In genomic region chr16:71848622-71849021, GRCh38 we compare ENCODE assay signal across 31 cellular contexts. TPM values are rescaled to one million over a fixed set of nuclear protein-coding genes. Genes with fewer than 3 reads are reported as not detected.
DNase-seq lines count a peak whose midpoint lies in the region; ATAC-seq, FAIRE-seq and TF ChIP-seq lines count a peak whose summit lies in the region.
"Had no signal": no experiment of that assay in that cellular context is flagged by ENCODE, and none has a peak within 500 bp of the region (broad histone marks: within the 10 kb centered on the region; RNA-seq: fewer than 3 reads in every experiment).

No MANE protein-coding gene starts in this region.

- H3K36me3 ChIP-seq in K562 (ENCODE audit: control insufficient read depth, insufficient read depth, low read length) (peaks cover 54% of the 10 kb centered on the region), vagina (peaks cover 0 to 26% of the 10 kb centered on the region in 2 donors)
- H3K36me3 ChIP-seq: SJCRH30 had no signal

- H4K20me1 ChIP-seq in K562 (replicated peaks; ENCODE audit: control insufficient read depth, insufficient read depth, low read length) = peaks cover 2% of the 10 kb centered on the region

- no peak overlapping the region for H3K4me3 ChIP-seq in K562
- no peak overlapping the region for H3K4me3 ChIP-seq in vagina
- H3K4me3 ChIP-seq in dorsolateral prefrontal cortex = no peak overlapping the region
- H3K4me3 ChIP-seq: A549; BLaER1 treated with 17β-estradiol and CSF1 and Interleukin-3, amounts not matched to agents 10 nM and 100 nM; HAP-1; PC-9; SJCRH30 had no signal

- H3K79me2 ChIP-seq in K562 (ENCODE audit: control insufficient read depth, insufficient read depth, low read length) = peaks cover 23% of the 10 kb centered on the region

- H3K9me3 ChIP-seq in K562 (replicated peaks; ENCODE audit: control insufficient read depth, insufficient read depth, low read depth, low read length) (no peaks in the 10 kb centered on the region), vagina (no peaks in the 10 kb centered on the region)
- H3K9me3 ChIP-seq: A549; BLaER1 treated with 17β-estradiol and CSF1 and Interleukin-3, amounts not matched to agents 10 nM and 100 nM; Caco-2; HAP-1; SJCRH30 had no signal

- TF ChIP-seq CTCF in K562 (IDR thresholded peaks at IDR 0.05 in 2 of 3, conservative IDR thresholded peaks at IDR 0.05 in 1 of 3; ENCODE audit: insufficient read depth in 2 of 3, low read depth in 1 of 3, low read length in 3 of 3) = no peak
- no peak for TF ChIP-seq CTCF in nephron (IDR thresholded peaks at IDR 0.05; ENCODE audit: unreplicated experiment in 3 of 3)
- TF ChIP-seq CTCF in vagina (IDR thresholded peaks at IDR 0.05) = no peak
- TF ChIP-seq CTCF in dorsolateral prefrontal cortex (IDR thresholded peaks at IDR 0.05 in 54 of 56, conservative IDR thresholded peaks at IDR 0.05 in 2 of 56; ENCODE audit: low read depth in 1 of 56, partially characterized antibody in 56 of 56) = no peak

- intact Hi-C loops in K562 (cut with micrococcal nuclease) (loop anchor here (5.0 kb wide), 1 partner anchor 41 kb away; the partner anchor contains the start of gene AP1G1), vagina (cut with DNase I) (no loop called here), dorsolateral prefrontal cortex (cut with DNase I) (loop anchor here (5.0 kb wide), 2 partner anchors 34 to 49 kb away; partner anchors contain the start of genes ZNF821 (in 2 of the 2) and IST1 (in 1 of the 2))

- peaks cover 74% of the 10 kb centered on the region for H3K4me1 Mint-ChIP-seq in activated T-cell treated with anti-CD3 and anti-CD28 coated beads, Interleukin-2, amount 50 U/mL, for 72 hours (ENCODE audit: low read depth)
- H3K4me1 Mint-ChIP-seq in IgD-negative memory B cell (peaks cover 33 to 55% (median 41%) of the 10 kb centered on the region in 3 donors), nephron (peaks cover 15% of the 10 kb centered on the region)

- CTCF ChIA-PET in K562 (lab: Yijun Ruan, JAX; ENCODE audit: low intra/inter-chr PET ratio) = no interaction called here

- H3K27me3 Mint-ChIP-seq in activated T-cell treated with anti-CD3 and anti-CD28 coated beads, Interleukin-2, amount 50 U/mL, for 72 hours (ENCODE audit: low read depth) = no peaks in the 10 kb centered on the region
- H3K27me3 Mint-ChIP-seq in IgD-negative memory B cell (no peaks in the 10 kb centered on the region), nephron (ENCODE audit: low read depth) (peaks cover 3% of the 10 kb centered on the region)
- H3K27me3 Mint-ChIP-seq: CD4-positive, alpha-beta T cell had no signal

- TF ChIP-seq RAD21 in K562 (CRISPR knock-in tag; conservative IDR thresholded peaks at IDR 0.05 in 1 of 2, IDR thresholded peaks at IDR 0.05 in 1 of 2) = no peak

- no peak for FAIRE-seq in K562 (lab: Jason Lieb, UNC)
- FAIRE-seq: A549, GM12892 had no signal

- ATAC-seq in activated T-cell treated with anti-CD3 and anti-CD28 coated beads, Interleukin-2, amount 50 U/mL, for 72 hours (replicated peaks in 1 of 2) = no peak
- ATAC-seq in K562 = no peak
- no peak for ATAC-seq in HG02678 (IDR thresholded peaks at IDR 0.05; ENCODE audit: unreplicated experiment)
- ATAC-seq: A549, Right ventricle myocardium inferior, SK-N-SH treated with all-trans-retinoic acid at 6 μM for 48 hours had no signal

- no peak overlapping the region for H3K4me2 ChIP-seq in K562 (ENCODE audit: insufficient read depth, low read length)
- H3K4me2 ChIP-seq: A549, PC-9 had no signal

- no peak for TF ChIP-seq POLR2A in K562 (conservative IDR thresholded peaks at IDR 0.05)
- no peak for TF ChIP-seq POLR2A in vagina (IDR thresholded peaks at IDR 0.05)

- H3K27ac Mint-ChIP-seq in activated T-cell treated with anti-CD3 and anti-CD28 coated beads, Interleukin-2, amount 50 U/mL, for 72 hours = peak overlapping the region; percentile 92
- H3K27ac Mint-ChIP-seq in IgD-negative memory B cell (peak overlapping the region in 1 of 3 donors; percentile 100), nephron (no peak overlapping the region)

- peaks cover 2% of the 10 kb centered on the region for H3K9me1 ChIP-seq in K562 (ENCODE audit: control insufficient read depth, insufficient read depth, low read length)

- H2AFZ ChIP-seq in K562 (ENCODE audit: low read depth, low read length) = no peak overlapping the region
- H2AFZ ChIP-seq: PC-9 had no signal

- POLR2A ChIA-PET in K562 (lab: Yijun Ruan, JAX) = interaction anchor here (0.7 kb wide), 1 partner anchor 24 kb away, joined by 3 read pairs; no protein-coding TSS in a partner anchor

- peaks cover 0 to 10% of the 10 kb centered on the region in 2 experiments; a peak in 2 of 5 replicates for H3K4me1 ChIP-seq in K562 (replicated peaks in 1 of 2; ENCODE audit: control insufficient read depth in 2 of 2, insufficient read depth in 2 of 2, low read length in 2 of 2)
- H3K4me1 ChIP-seq in vagina = peaks cover 16% of the 10 kb centered on the region
- H3K4me1 ChIP-seq: SJCRH30 had no signal

- no peak for TF ChIP-seq EP300 in K562 (IDR thresholded peaks at IDR 0.05; ENCODE audit: low read length)

- no TSS peak for BruUV-seq in K562 (replicated peaks; lab: Mats Ljungman, UMichigan)

- H3K9me3 Mint-ChIP-seq in activated T-cell treated with anti-CD3 and anti-CD28 coated beads, Interleukin-2, amount 50 U/mL, for 72 hours = no peaks in the 10 kb centered on the region
- H3K9me3 Mint-ChIP-seq in IgD-negative memory B cell (no peaks in the 10 kb centered on the region), nephron (no peaks in the 10 kb centered on the region)
- H3K9me3 Mint-ChIP-seq: CD4-positive, alpha-beta T cell had no signal

- H3K27ac ChIP-seq in K562 (ENCODE audit: extremely low read depth, low read depth, low read length) = no peak overlapping the region
- H3K27ac ChIP-seq in vagina = no peak overlapping the region
- H3K27ac ChIP-seq in dorsolateral prefrontal cortex = no peak overlapping the region
- H3K27ac ChIP-seq: A549; BLaER1 treated with 17β-estradiol and CSF1 and Interleukin-3, amounts not matched to agents 10 nM and 100 nM; HL-60; PC-9; SJCRH30 had no signal

- in situ Hi-C loops in K562 (cut with MboI) = no loop called here

- 95% methylated on average over 6 of the region's 6 CpGs for WGBS in K562 (ENCODE audit: insufficient coverage, low coverage, missing lambda C conversion rate)

- H3K36me3 Mint-ChIP-seq in activated T-cell treated with anti-CD3 and anti-CD28 coated beads, Interleukin-2, amount 50 U/mL, for 72 hours (ENCODE audit: insufficient read depth in 2 of 2) = peaks cover 13 to 18% of the 10 kb centered on the region in 2 donors
- H3K36me3 Mint-ChIP-seq in IgD-negative memory B cell = peaks cover 5% of the 10 kb centered on the region
- peaks cover 30% of the 10 kb centered on the region for H3K36me3 Mint-ChIP-seq in nephron (ENCODE audit: low read depth)

- no peak for DNase-seq in activated T-cell treated with anti-CD3 and anti-CD28 coated beads, Interleukin-2, amount 50 U/mL, for 72 hours
- DNase-seq in activated T-cell treated with anti-CD3 and anti-CD28 coated beads for 4 hours (no peak), K562 (ENCODE audit: extremely low read depth in 1 of 4, low spot score in 3 of 4) (no peak), vagina (ENCODE audit: extremely low spot score in 2 of 2) (no peak), dorsolateral prefrontal cortex (no peak)
- DNase-seq: AML-193; Caco-2; CD4-positive, alpha-beta T cell; DMS79; GF-D8; GOT3; Kasumi-1; NCI-H1105 treated with DMSO at 0.1 percent for 48 hours; NCI-H146; NCI-H1930; NCI-H2107; NCI-H524 treated with DMSO at 0.1 percent for 48 hours; NCI-H774; NK-92 treated with Interleukin-12 subunit alpha and Interleukin-12 subunit beta, amount 100 ng/mL, for 24 hours; PC-9; SJCRH30 had no signal

- H3K4me3 Mint-ChIP-seq in activated T-cell treated with anti-CD3 and anti-CD28 coated beads, Interleukin-2, amount 50 U/mL, for 72 hours = no peak overlapping the region
- peak overlapping the region; percentile 22 to 99 (median 32) for H3K4me3 Mint-ChIP-seq in IgD-negative memory B cell
- H3K4me3 Mint-ChIP-seq in nephron = peak overlapping the region in 2 of 3 experiments; percentile 9 to 19

- no peak overlapping the region for H3K9ac ChIP-seq in K562 (ENCODE audit: insufficient read depth in 1 of 2, low read depth in 2 of 2, low read length in 2 of 2)

- H3K27me3 ChIP-seq in K562 (ENCODE audit: control insufficient read depth in 2 of 2, insufficient read depth in 2 of 2, low read length in 2 of 2) = no peaks in the 10 kb centered on the region
- H3K27me3 ChIP-seq in vagina = no peaks in the 10 kb centered on the region
- no peaks in the 10 kb centered on the region for H3K27me3 ChIP-seq in dorsolateral prefrontal cortex
- H3K27me3 ChIP-seq: BLaER1 treated with 17β-estradiol and CSF1 and Interleukin-3, amounts not matched to agents 10 nM and 100 nM; SJCRH30 had no signal

RNA-seq across cellular contexts. Expression of gene ATXN1L, which starts 2.8 kb away (rescaled TPM):
- total RNA-seq in activated T-cell treated with anti-CD3 and anti-CD28 coated beads, Interleukin-2, amount 50 U/mL, for 72 hours = 10 to 100 TPM; 21.7 to 25.8 TPM
- polyA plus RNA-seq in IgD-negative memory B cell = 5.4 TPM
- total RNA-seq in K562 (2011; cell fraction: chromatin; rRNA removed; ENCODE audit: low replicate concordance) = 29.1 and 29.4 TPM in 2 replicates
- 18.2 and 22.7 TPM in 2 replicates for total RNA-seq in K562 (2011; cell fraction: nucleolus; rRNA removed)
- total RNA-seq in K562 (2011; cell fraction: nucleoplasm; rRNA removed) = 24.7 and 32.0 TPM in 2 replicates
- total RNA-seq in K562 (2014; rRNA removed) = 5.4 and 5.7 TPM in 2 replicates
- total RNA-seq in K562 (2014; rRNA removed; fragmentation: Illumina TruSeq; extraction: Trizol) = 8.2 and 9.1 TPM in 2 replicates
- total RNA-seq in K562 (2015; rRNA removed; fragmentation: Illumina TruSeq; extraction: Trizol) = 8.9 and 9.3 TPM in 2 replicates
- total RNA-seq in K562 (2021) = 10.9 and 11.3 TPM in 2 replicates
- 10.2 and 10.5 TPM in 2 replicates for polyA plus RNA-seq in K562 (2011; rRNA removed)
- polyA plus RNA-seq in K562 (2011; cell fraction: cytosol; rRNA removed) = 7.4 and 10.1 TPM in 2 replicates
- 20.8 and 21.1 TPM in 2 replicates for polyA plus RNA-seq in K562 (2011; cell fraction: nucleus; rRNA removed)
- polyA plus RNA-seq in K562 (2012) = 6.4 and 8.2 TPM in 2 replicates
- polyA plus RNA-seq in K562 (2014; fragmentation: Illumina TruSeq; extraction: Trizol) = 9.0 and 9.7 TPM in 2 replicates
- 1 to 10 TPM; 1.4 to 2.4 TPM for polyA plus RNA-seq in K562 (2014; fragmentation: Nextera tagmentation; extraction: Ambion mirVana)
- 8.3 and 10.6 TPM in 2 replicates for polyA plus RNA-seq in K562 (2014; rRNA removed)
- 12.6 and 13.2 TPM in 2 replicates for polyA minus RNA-seq in K562 (2011; rRNA and poly(A)+ RNA removed)
- 4.0 and 4.6 TPM in 2 replicates for polyA minus RNA-seq in K562 (2011; cell fraction: cytosol; rRNA and poly(A)+ RNA removed)
- 10.5 and 13.4 TPM in 2 replicates for polyA minus RNA-seq in K562 (2011; cell fraction: nucleus; rRNA and poly(A)+ RNA removed)
- 15.0 TPM for total RNA-seq in vagina
- 10 to 100 TPM; 20.3 to 34.3 (median 26.3) TPM for total RNA-seq in dorsolateral prefrontal cortex

RNA-seq across cellular contexts. Expression of gene ZNF821, which starts 35.4 kb away (rescaled TPM):
- 10 to 100 TPM; 12.7 to 15.4 TPM for total RNA-seq in activated T-cell treated with anti-CD3 and anti-CD28 coated beads, Interleukin-2, amount 50 U/mL, for 72 hours
- polyA plus RNA-seq in IgD-negative memory B cell (34.3 TPM), K562 (2011; rRNA removed) (3.0 and 4.2 TPM in 2 replicates), K562 (2014; fragmentation: Illumina TruSeq; extraction: Trizol) (3.6 and 4.2 TPM in 2 replicates), K562 (2014; fragmentation: Nextera tagmentation; extraction: Ambion mirVana) (under 1 TPM; 0.38 to 0.51 TPM), K562 (2014; rRNA removed) (3.1 and 7.7 TPM in 2 replicates)
- 5.8 and 6.2 TPM in 2 replicates for total RNA-seq in K562 (2011; cell fraction: chromatin; rRNA removed; ENCODE audit: low replicate concordance)
- 5.0 and 7.7 TPM in 2 replicates for total RNA-seq in K562 (2011; cell fraction: nucleolus; rRNA removed)
- 4.9 and 6.8 TPM in 2 replicates for total RNA-seq in K562 (2011; cell fraction: nucleoplasm; rRNA removed)
- total RNA-seq in K562 (2014; rRNA removed) (4.7 and 5.3 TPM in 2 replicates), K562 (2014; rRNA removed; fragmentation: Illumina TruSeq; extraction: Trizol) (2.8 and 3.7 TPM in 2 replicates), K562 (2015; rRNA removed; fragmentation: Illumina TruSeq; extraction: Trizol) (3.7 and 3.9 TPM in 2 replicates), K562 (2021) (4.4 and 5.6 TPM in 2 replicates), vagina (8.8 TPM), dorsolateral prefrontal cortex (10 to 100 TPM in 119 of 120 experiments, 1 to 10 TPM in 1; 8.8 to 35.9 (median 22.5) TPM)
- 4.1 and 4.9 TPM in 2 replicates for polyA plus RNA-seq in K562 (2011; cell fraction: cytosol; rRNA removed)
- 4.4 and 5.3 TPM in 2 replicates for polyA plus RNA-seq in K562 (2011; cell fraction: nucleus; rRNA removed)
- polyA plus RNA-seq in K562 (2012) = 3.4 and 4.2 TPM in 2 replicates
- polyA minus RNA-seq in K562 (2011; rRNA and poly(A)+ RNA removed) = 3.6 and 4.8 TPM in 2 replicates
- 1.8 and 6.9 TPM in 2 replicates for polyA minus RNA-seq in K562 (2011; cell fraction: cytosol; rRNA and poly(A)+ RNA removed)
- 2.8 and 5.0 TPM in 2 replicates for polyA minus RNA-seq in K562 (2011; cell fraction: nucleus; rRNA and poly(A)+ RNA removed)

RNA-seq across cellular contexts. Expression of gene AP1G1, which starts 40.0 kb away (rescaled TPM):
- total RNA-seq in activated T-cell treated with anti-CD3 and anti-CD28 coated beads, Interleukin-2, amount 50 U/mL, for 72 hours = 10 to 100 TPM; 83.2 to 87.0 TPM
- polyA plus RNA-seq in IgD-negative memory B cell (13.7 TPM), K562 (2011; rRNA removed) (56.9 and 61.2 TPM in 2 replicates), K562 (2014; fragmentation: Illumina TruSeq; extraction: Trizol) (42.8 and 45.7 TPM in 2 replicates), K562 (2014; fragmentation: Nextera tagmentation; extraction: Ambion mirVana) (10 to 100 TPM in 1 of 2 experiments, 1 to 10 TPM in 1; 7.0 to 13.6 TPM), K562 (2014; rRNA removed) (25.4 and 26.8 TPM in 2 replicates)
- 152 and 292 TPM in 2 replicates for total RNA-seq in K562 (2011; cell fraction: chromatin; rRNA removed; ENCODE audit: low replicate concordance)
- 75.7 and 87.1 TPM in 2 replicates for total RNA-seq in K562 (2011; cell fraction: nucleolus; rRNA removed)
- total RNA-seq in K562 (2011; cell fraction: nucleoplasm; rRNA removed) = 130 and 158 TPM in 2 replicates
- total RNA-seq in K562 (2014; rRNA removed) (38.2 and 39.4 TPM in 2 replicates), K562 (2014; rRNA removed; fragmentation: Illumina TruSeq; extraction: Trizol) (42.0 and 48.3 TPM in 2 replicates), K562 (2015; rRNA removed; fragmentation: Illumina TruSeq; extraction: Trizol) (42.1 and 43.4 TPM in 2 replicates), K562 (2021) (50.3 and 59.2 TPM in 2 replicates), vagina (116 TPM), dorsolateral prefrontal cortex (100 to 1,000 TPM in 99 of 120 experiments, 10 to 100 TPM in 21; 81.3 to 131 (median 109) TPM)
- 36.4 and 49.0 TPM in 2 replicates for polyA plus RNA-seq in K562 (2011; cell fraction: cytosol; rRNA removed)
- 90.8 and 97.3 TPM in 2 replicates for polyA plus RNA-seq in K562 (2011; cell fraction: nucleus; rRNA removed)
- 25.9 and 32.6 TPM in 2 replicates for polyA plus RNA-seq in K562 (2012)
- 113 and 122 TPM in 2 replicates for polyA minus RNA-seq in K562 (2011; rRNA and poly(A)+ RNA removed)
- polyA minus RNA-seq in K562 (2011; cell fraction: cytosol; rRNA and poly(A)+ RNA removed) = 54.2 and 67.3 TPM in 2 replicates
- 63.5 and 108 TPM in 2 replicates for polyA minus RNA-seq in K562 (2011; cell fraction: nucleus; rRNA and poly(A)+ RNA removed)

RNA-seq across cellular contexts. Expression of gene IST1, which starts 46.7 kb away (rescaled TPM):
- 100 to 1,000 TPM; 190 to 194 TPM for total RNA-seq in activated T-cell treated with anti-CD3 and anti-CD28 coated beads, Interleukin-2, amount 50 U/mL, for 72 hours
- polyA plus RNA-seq in IgD-negative memory B cell = 161 TPM
- 321 and 402 TPM in 2 replicates for total RNA-seq in K562 (2011; cell fraction: chromatin; rRNA removed; ENCODE audit: low replicate concordance)
- total RNA-seq in K562 (2011; cell fraction: nucleolus; rRNA removed) = 169 and 192 TPM in 2 replicates
- 213 and 226 TPM in 2 replicates for total RNA-seq in K562 (2011; cell fraction: nucleoplasm; rRNA removed)
- total RNA-seq in K562 (2014; rRNA removed) = 135 and 153 TPM in 2 replicates
- 188 and 204 TPM in 2 replicates for total RNA-seq in K562 (2014; rRNA removed; fragmentation: Illumina TruSeq; extraction: Trizol)
- 153 and 168 TPM in 2 replicates for total RNA-seq in K562 (2015; rRNA removed; fragmentation: Illumina TruSeq; extraction: Trizol)
- total RNA-seq in K562 (2021) = 149 and 170 TPM in 2 replicates
- polyA plus RNA-seq in K562 (2011; rRNA removed) = 324 and 334 TPM in 2 replicates
- polyA plus RNA-seq in K562 (2011; cell fraction: cytosol; rRNA removed) = 165 and 213 TPM in 2 replicates
- polyA plus RNA-seq in K562 (2011; cell fraction: nucleus; rRNA removed) = 300 and 415 TPM in 2 replicates
- 129 and 162 TPM in 2 replicates for polyA plus RNA-seq in K562 (2012)
- polyA plus RNA-seq in K562 (2014; fragmentation: Illumina TruSeq; extraction: Trizol) = 188 and 218 TPM in 2 replicates
- polyA plus RNA-seq in K562 (2014; fragmentation: Nextera tagmentation; extraction: Ambion mirVana) = 100 to 1,000 TPM; 139 to 257 TPM
- 161 and 200 TPM in 2 replicates for polyA plus RNA-seq in K562 (2014; rRNA removed)
- polyA minus RNA-seq in K562 (2011; rRNA and poly(A)+ RNA removed) = 226 and 231 TPM in 2 replicates
- polyA minus RNA-seq in K562 (2011; cell fraction: cytosol; rRNA and poly(A)+ RNA removed) = 69.0 and 84.1 TPM in 2 replicates
- 62.7 and 172 TPM in 2 replicates for polyA minus RNA-seq in K562 (2011; cell fraction: nucleus; rRNA and poly(A)+ RNA removed)
- 159 TPM for total RNA-seq in vagina
- 100 to 1,000 TPM in 118 of 120 experiments, 10 to 100 TPM in 2; 70.6 to 245 (median 162) TPM for total RNA-seq in dorsolateral prefrontal cortex

Comparison
In these comparisons a context has a peak if more than half of its experiments do, and no peak if none do; other contexts are left out.
1. H3K4me3 Mint-ChIP-seq: peak in IgD-negative memory B cell (4 of 4) and nephron (2 of 3); none in activated T-cell treated with anti-CD3 and anti-CD28 coated beads, Interleukin-2, amount 50 U/mL, for 72 hours (0 of 2).